ENCODE assay signal across 17 cellular contexts in genomic region chr1:6207921-6208320, GRCh38. TPM values are rescaled to one million over a fixed set of nuclear protein-coding genes. Genes with fewer than 3 reads are reported as not detected.
DNase-seq lines count a peak whose midpoint lies in the region; ATAC-seq and TF ChIP-seq lines count a peak whose summit lies in the region.
"Had no signal": no experiment of that assay in that cellular context is flagged by ENCODE, and none has a peak within 500 bp of the region (broad histone marks: within the 10 kb centered on the region; RNA-seq: fewer than 3 reads in every experiment).

No MANE protein-coding gene starts in this region.

- no peaks in the 10 kb centered on the region for H3K9me3 ChIP-seq in HAP-1

- peaks cover 19% of the 10 kb centered on the region for H3K4me1 ChIP-seq in HAP-1

- H3K9me3 Mint-ChIP-seq in activated CD4-positive, alpha-beta T cell treated with anti-CD3 and anti-CD28 coated beads, Interleukin-2, amount 10 ng/mL, durations not matched to agents 24 days and 14 days, result no peaks in the 10 kb centered on the region
- H3K9me3 Mint-ChIP-seq in activated T-helper 17 cell treated with anti-CD3 and anti-CD28 coated beads, Interleukin-2, amount 50 U/mL, for 72 hours, result no peaks in the 10 kb centered on the region
- no peaks in the 10 kb centered on the region for H3K9me3 Mint-ChIP-seq in neural crest cell
- H3K9me3 Mint-ChIP-seq: activated CD4-positive, alpha-beta memory T cell treated with anti-CD3 and anti-CD28 coated beads, Interleukin-2, amount 10 ng/mL, durations not matched to agents 7 days and 5 days; activated T-cell treated with anti-CD3 and anti-CD28 coated beads, Interleukin-2, amount 50 U/mL, for 4 hours had no signal

- no peak for TF ChIP-seq CTCF in neural crest cell (conservative IDR thresholded peaks at IDR 0.05)

- H3K27me3 ChIP-seq in HAP-1 (ENCODE audit: low read depth), result no peaks in the 10 kb centered on the region

- in situ Hi-C loops in HAP-1 (cut with MboI; ENCODE audit: low sequenced_read_pairs), result no loop called here

- peaks cover 19% of the 10 kb centered on the region for H3K4me1 Mint-ChIP-seq in activated CD4-positive, alpha-beta T cell treated with anti-CD3 and anti-CD28 coated beads, Interleukin-2, amount 10 ng/mL, durations not matched to agents 24 days and 14 days
- no peaks in the 10 kb centered on the region for H3K4me1 Mint-ChIP-seq in activated T-helper 17 cell treated with anti-CD3 and anti-CD28 coated beads, Interleukin-2, amount 50 U/mL, for 72 hours
- H3K4me1 Mint-ChIP-seq in neural crest cell, result peaks cover 10% of the 10 kb centered on the region

- no peak for ATAC-seq in activated T-helper 17 cell treated with anti-CD3 and anti-CD28 coated beads, Interleukin-2, amount 50 U/mL, for 72 hours (replicated peaks)
- no peak for ATAC-seq in HG03460 (IDR thresholded peaks at IDR 0.05; ENCODE audit: unreplicated experiment)

- peak; percentile 53 for DNase-seq in activated CD4-positive, alpha-beta T cell treated with anti-CD3 and anti-CD28 coated beads, Interleukin-2, amount 10 ng/mL, durations not matched to agents 24 days and 14 days
- no peak for DNase-seq in activated CD4-positive, alpha-beta T cell treated with anti-CD3 and anti-CD28 coated beads, Interleukin-2, amount 50 U/mL, for 1 hour
- DNase-seq in HAP-1 (ENCODE audit: low spot score in 2 of 2), result no peak
- no peak for DNase-seq in neural crest cell (ENCODE audit: low read depth, low spot score)
- no peak for DNase-seq in NCI-H1436 (lab: John Stamatoyannopoulos, UW)
- DNase-seq in SHP77 (lab: John Stamatoyannopoulos, UW), result no peak
- DNase-seq: activated CD4-positive, alpha-beta memory T cell treated with anti-CD3 and anti-CD28 coated beads, Interleukin-2, amount 10 ng/mL, durations not matched to agents 7 days and 5 days; activated T-cell treated with anti-CD3 and anti-CD28 coated beads, Interleukin-2, amount 50 U/mL, for 4 hours; foreskin melanocyte; kidney glomerular epithelial cell; MV-4-11; NCI-H446 had no signal

- H3K4me3 Mint-ChIP-seq in activated CD4-positive, alpha-beta T cell treated with anti-CD3 and anti-CD28 coated beads, Interleukin-2, amount 10 ng/mL, durations not matched to agents 24 days and 14 days, result no peak overlapping the region
- peak overlapping the region; percentile 74 for H3K4me3 Mint-ChIP-seq in activated T-helper 17 cell treated with anti-CD3 and anti-CD28 coated beads, Interleukin-2, amount 50 U/mL, for 72 hours
- peak overlapping the region; percentile 65 for H3K4me3 Mint-ChIP-seq in neural crest cell

- peaks cover 37% of the 10 kb centered on the region for H3K36me3 ChIP-seq in HAP-1 (replicated peaks)

- intact Hi-C loops in activated CD4-positive, alpha-beta T cell treated with anti-CD3 and anti-CD28 coated beads, Interleukin-2, amount 10 ng/mL, durations not matched to agents 24 days and 14 days (cut with micrococcal nuclease), result loop anchor here (1.0 to 5.0 kb wide), 4 partner anchors 9 to 394 kb away; partner anchors contain the start of genes ACOT7, KLHL21 and RPL22

- no peak overlapping the region for H3K27ac Mint-ChIP-seq in activated CD4-positive, alpha-beta T cell treated with anti-CD3 and anti-CD28 coated beads, Interleukin-2, amount 10 ng/mL, durations not matched to agents 24 days and 14 days
- no peak overlapping the region for H3K27ac Mint-ChIP-seq in activated T-helper 17 cell treated with anti-CD3 and anti-CD28 coated beads, Interleukin-2, amount 50 U/mL, for 72 hours
- no peak overlapping the region for H3K27ac Mint-ChIP-seq in neural crest cell (ENCODE audit: unreplicated experiment)
- H3K27ac Mint-ChIP-seq: activated CD4-positive, alpha-beta memory T cell treated with anti-CD3 and anti-CD28 coated beads, Interleukin-2, amount 10 ng/mL, durations not matched to agents 7 days and 5 days had no signal

- peak overlapping the region; percentile 49 for H3K4me3 ChIP-seq in HAP-1

- H3K36me3 Mint-ChIP-seq in activated CD4-positive, alpha-beta T cell treated with anti-CD3 and anti-CD28 coated beads, Interleukin-2, amount 10 ng/mL, durations not matched to agents 24 days and 14 days (ENCODE audit: low read depth), result peaks cover 22% of the 10 kb centered on the region
- no peaks in the 10 kb centered on the region for H3K36me3 Mint-ChIP-seq in activated T-helper 17 cell treated with anti-CD3 and anti-CD28 coated beads, Interleukin-2, amount 50 U/mL, for 72 hours (ENCODE audit: low read depth)
- no peaks in the 10 kb centered on the region for H3K36me3 Mint-ChIP-seq in neural crest cell (ENCODE audit: low read depth)

- H3K27me3 Mint-ChIP-seq in activated CD4-positive, alpha-beta T cell treated with anti-CD3 and anti-CD28 coated beads, Interleukin-2, amount 10 ng/mL, durations not matched to agents 24 days and 14 days, result no peaks in the 10 kb centered on the region
- no peaks in the 10 kb centered on the region for H3K27me3 Mint-ChIP-seq in activated T-helper 17 cell treated with anti-CD3 and anti-CD28 coated beads, Interleukin-2, amount 50 U/mL, for 72 hours
- peaks cover 47% of the 10 kb centered on the region for H3K27me3 Mint-ChIP-seq in neural crest cell (ENCODE audit: low read depth)

RNA-seq across cellular contexts. Expression of gene RNF207, which starts 2.0 kb away (rescaled TPM):
- 53.2 and 54.7 TPM in 2 replicates for total RNA-seq in activated CD4-positive, alpha-beta T cell treated with anti-CD3 and anti-CD28 coated beads, Interleukin-2, amount 10 ng/mL, durations not matched to agents 24 days and 14 days
- 10 to 100 TPM; 20.1 to 21.9 TPM for total RNA-seq in activated T-helper 17 cell treated with anti-CD3 and anti-CD28 coated beads, Interleukin-2, amount 50 U/mL, for 72 hours
- total RNA-seq in neural crest cell, result 3.8 and 4.9 TPM in 2 replicates

RNA-seq across cellular contexts. Expression of gene RPL22, which starts 8.5 kb away (rescaled TPM):
- total RNA-seq in activated CD4-positive, alpha-beta T cell treated with anti-CD3 and anti-CD28 coated beads, Interleukin-2, amount 10 ng/mL, durations not matched to agents 24 days and 14 days, result 437 and 463 TPM in 2 replicates
- total RNA-seq in activated T-helper 17 cell treated with anti-CD3 and anti-CD28 coated beads, Interleukin-2, amount 50 U/mL, for 72 hours, result 100 to 1,000 TPM; 437 to 506 TPM
- total RNA-seq in neural crest cell, result 479 and 516 TPM in 2 replicates

RNA-seq across cellular contexts. Expression of gene CHD5, which starts 27.8 kb away (rescaled TPM):
- total RNA-seq in activated CD4-positive, alpha-beta T cell treated with anti-CD3 and anti-CD28 coated beads, Interleukin-2, amount 10 ng/mL, durations not matched to agents 24 days and 14 days, result 0.59 and 0.63 TPM in 2 replicates
- total RNA-seq in activated T-helper 17 cell treated with anti-CD3 and anti-CD28 coated beads, Interleukin-2, amount 50 U/mL, for 72 hours, result 1 to 10 TPM in 1 of 2 donors, under 1 TPM in 1; 0.43 to 1.2 TPM
- total RNA-seq in neural crest cell, result 0.16 and 0.98 TPM in 2 replicates

RNA-seq across cellular contexts. Expression of gene ICMT, which starts 27.8 kb away (rescaled TPM):
- 67.6 and 69.4 TPM in 2 replicates for total RNA-seq in activated CD4-positive, alpha-beta T cell treated with anti-CD3 and anti-CD28 coated beads, Interleukin-2, amount 10 ng/mL, durations not matched to agents 24 days and 14 days
- 10 to 100 TPM; 26.7 to 62.4 TPM for total RNA-seq in activated T-helper 17 cell treated with anti-CD3 and anti-CD28 coated beads, Interleukin-2, amount 50 U/mL, for 72 hours
- total RNA-seq in neural crest cell, result 85.4 and 92.8 TPM in 2 replicates

RNA-seq across cellular contexts. Expression of gene HES3, which starts 36.1 kb away (rescaled TPM):
- not detected in 2 replicates for total RNA-seq in activated CD4-positive, alpha-beta T cell treated with anti-CD3 and anti-CD28 coated beads, Interleukin-2, amount 10 ng/mL, durations not matched to agents 24 days and 14 days
- not detected for total RNA-seq in activated T-helper 17 cell treated with anti-CD3 and anti-CD28 coated beads, Interleukin-2, amount 50 U/mL, for 72 hours
- total RNA-seq in neural crest cell, result 23.6 and 25.2 TPM in 2 replicates
- total RNA-seq: A673; activated CD4-positive, alpha-beta memory T cell treated with anti-CD3 and anti-CD28 coated beads, Interleukin-2, amount 10 ng/mL, durations not matched to agents 7 days and 5 days; activated T-cell treated with anti-CD3 and anti-CD28 coated beads, Interleukin-2, amount 50 U/mL, for 4 hours; bronchial epithelial cell; renal cortical epithelial cell had no signal
